32 cellular contexts compared by ENCODE assay signal in genomic region chr3:46763178-46763577, GRCh38. TPM values are rescaled to one million over a fixed set of nuclear protein-coding genes. Genes with fewer than 3 reads are reported as not detected.
"Had no signal": no experiment of that assay in that cellular context is flagged by ENCODE, and none has a peak within 500 bp of the region (broad histone marks: within the 10 kb centered on the region; RNA-seq: fewer than 3 reads in every experiment).

No MANE protein-coding gene starts in this region.

- H3K9me3 ChIP-seq: SJSA1 had no signal

- H3K27ac ChIP-seq: adrenal gland, cardiac muscle cell, Peyer's patch, SJSA1, VCaP had no signal

- H3K9ac ChIP-seq: SK-N-SH had no signal

- H3K4me2 ChIP-seq: SK-N-SH had no signal

- H3K4me1 ChIP-seq: adrenal gland, Peyer's patch, SJSA1 had no signal

- H3K4me3 ChIP-seq: adrenal gland, cardiac muscle cell, Peyer's patch, SJSA1 had no signal

- ATAC-seq: activated naive CD4-positive, alpha-beta T cell treated with anti-CD3 and anti-CD28 coated beads, Interleukin-2, amount 50 U/mL, for 72 hours; activated T-cell treated with anti-CD3 and anti-CD28 coated beads, Interleukin-2, amount 50 U/mL, for 4 hours; PC-3 had no signal

- H3K27me3 ChIP-seq: adrenal gland, cardiac muscle cell, Peyer's patch, SJSA1 had no signal

- DNase-seq: activated B cell treated with CpG ODN at 0.5 μM for 24 hours; activated CD4-positive, alpha-beta memory T cell treated with anti-CD3 and anti-CD28 coated beads for 36 hours; activated CD4-positive, alpha-beta T cell treated with anti-CD3 and anti-CD28 coated beads for 4 hours; activated CD4-positive, alpha-beta T cell treated with anti-CD3 and anti-CD28 coated beads, Interleukin-2, amount 50 U/mL, for 1 hour; activated CD4-positive, CD25-positive, alpha-beta regulatory T cell treated with anti-CD3 and anti-CD28 coated beads, Interleukin-2, amount 50 U/mL, for 72 hours; activated CD8-positive, alpha-beta memory T cell treated with anti-CD3 and anti-CD28 coated beads, Interleukin-2, amount 50 U/mL, for 4 hours; activated gamma-delta T cell treated with Interleukin-2 at 50 U/mL for 16 hours; activated naive CD4-positive, alpha-beta T cell treated with anti-CD3 and anti-CD28 coated beads for 36 hours; activated T-cell treated with anti-CD3 and anti-CD28 coated beads for 4 hours; activated T-cell treated with anti-CD3 and anti-CD28 coated beads, Interleukin-2, amount 50 U/mL, for 4 hours; adrenal gland; NCI-H1436 treated with DMSO at 0.1 percent for 48 hours; NCI-H1694 treated with DMSO at 0.1 percent for 48 hours; NCI-H2029; NCI-H2171 treated with DMSO at 0.1 percent for 48 hours; NCI-H2227 treated with DMSO at 0.1 percent for 48 hours; NCI-H446; NCI-H510A treated with DMSO at 0.1 percent for 48 hours; NCI-H69; NK-92 treated with Interleukin-12 subunit alpha and Interleukin-12 subunit beta, amount 100 ng/mL, for 24 hours; PC-3; Peyer's patch; RPMI8226; SHP77 treated with DMSO at 0.1 percent for 48 hours; SK-N-SH had no signal

- H3K36me3 ChIP-seq: adrenal gland, cardiac muscle cell, Peyer's patch, SJSA1 had no signal

RNA-seq across cellular contexts. Expression of gene PRSS50, which starts 45.5 kb away (rescaled TPM):
- total RNA-seq: activated B cell treated with CpG ODN at 0.5 μM for 24 hours; activated CD4-positive, alpha-beta memory T cell treated with anti-CD3 and anti-CD28 coated beads for 36 hours; activated naive CD4-positive, alpha-beta T cell treated with anti-CD3 and anti-CD28 coated beads for 36 hours; activated naive CD4-positive, alpha-beta T cell treated with anti-CD3 and anti-CD28 coated beads, Interleukin-2, amount 50 U/mL, for 72 hours; activated T-cell treated with anti-CD3 and anti-CD28 coated beads, Interleukin-2, amount 50 U/mL, for 4 hours; activated T-helper 1 cell treated with anti-CD3 and anti-CD28 coated beads, Interleukin-12 subunit alpha, Interleukin-12 subunit beta, Interleukin-2, Interleukin-4 antibody, amounts not matched to agents 30 ng/mL and 10 ng/mL and 1 ng/mL, durations not matched to agents 14 hours and 24 hours and 36 hours; chondrocyte; M059J; PC-3; Peyer's patch; SJSA1 had no signal
- polyA plus RNA-seq: SK-N-SH had no signal
